ENCODE assay signal across 7 cellular contexts in genomic region chr13:49697468-49697867, GRCh38.
"Had no signal": no experiment of that assay in that cellular context is flagged by ENCODE, and none has a peak within 500 bp of the region (broad histone marks: within the 10 kb centered on the region; RNA-seq: fewer than 3 reads in every experiment).

No MANE protein-coding gene starts in this region.

- DNase-seq: GDM1, GF-D8 had no signal

- ATAC-seq: GM12878 had no signal

- H3K4me3 ChIP-seq: GM12878 had no signal

- FAIRE-seq: G401.6, GM12878, GM12891, GM18507, GM19239 had no signal
